23 cellular contexts compared by ENCODE assay signal in the genomic region with DNA sequence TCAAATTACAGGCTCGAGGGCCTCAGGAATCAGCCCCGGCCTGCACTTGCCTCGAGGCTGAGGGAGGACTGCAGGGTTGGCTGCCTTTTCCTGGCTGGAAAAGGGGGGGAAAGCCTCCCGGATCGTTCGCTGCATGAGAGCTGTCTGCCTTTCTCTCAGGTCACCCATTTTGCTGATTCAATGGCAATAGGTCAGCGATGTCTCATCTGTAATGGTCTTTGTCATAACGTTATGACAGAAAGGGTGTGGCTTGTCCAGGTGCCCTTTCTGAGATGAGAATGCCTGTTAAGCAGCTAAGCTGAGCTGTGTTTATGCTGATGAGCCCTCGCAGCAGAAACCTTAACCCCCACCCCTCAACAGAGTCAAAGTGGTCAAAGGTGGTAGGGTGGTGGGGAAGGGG.
DNase-seq lines count a peak whose midpoint lies in the region; ATAC-seq and TF ChIP-seq lines count a peak whose summit lies in the region.
"Had no signal": no experiment of that assay in that cellular context is flagged by ENCODE, and none has a peak within 500 bp of the region (broad histone marks: within the 10 kb centered on the region; RNA-seq: fewer than 3 reads in every experiment).

No MANE protein-coding gene starts in this region.

- peak; percentile 30 for DNase-seq in NCI-H748 (lab: John Stamatoyannopoulos, UW; ENCODE audit: unreplicated experiment)
- no peak for DNase-seq in NCI-H748 treated with DMSO at 0.1 percent for 48 hours (lab: John Stamatoyannopoulos, UW)
- DNase-seq in RPMI8226, result peak; percentile 89
- DNase-seq in glomerular visceral epithelial cell (ENCODE audit: extremely low spot score), result peak; percentile 17
- DNase-seq in renal cortical epithelial cell (ENCODE audit: low read depth), result peak; percentile 33
- no peak for DNase-seq in HuH-7.5 (ENCODE audit: low spot score)
- no peak for DNase-seq in NCI-H1417 treated with DMSO at 0.1 percent for 48 hours (lab: John Stamatoyannopoulos, UW)
- DNase-seq: activated CD4-positive, CD25-positive, alpha-beta regulatory T cell; activated CD8-positive, alpha-beta T cell treated with anti-CD3 and anti-CD28 coated beads, Interleukin-2, amount 10 ng/mL, durations not matched to agents 7 days and 5 days; activated naive CD4-positive, alpha-beta T cell treated with anti-CD3 and anti-CD28 coated beads, Interleukin-2, amount 50 U/mL, for 16 hours; activated T-cell treated with anti-CD3 and anti-CD28 coated beads, Interleukin-2, amount 50 U/mL, for 24 hours; AML-193; aorta; DND-41; effector memory CD8-positive, alpha-beta T cell; NCI-H1417; SK-N-SH; stimulated activated CD4-positive, alpha-beta T cell treated with anti-CD3 and anti-CD28 coated beads, Interleukin-4, amount 100 ng/mL, for 24 hours; stomach had no signal

- no peaks in the 10 kb centered on the region for H3K36me3 ChIP-seq in gastroesophageal sphincter
- H3K36me3 ChIP-seq: stomach had no signal

- H3K9me3 ChIP-seq in gastroesophageal sphincter, result no peaks in the 10 kb centered on the region
- H3K9me3 ChIP-seq: SK-N-SH, stomach had no signal

- WGBS in gastroesophageal sphincter (ENCODE audit: low coverage in 1 of 2), 2 donors, result 20 to 55% methylated on average over 1 to 4 of the region's 9 CpGs

- no peaks in the 10 kb centered on the region for H3K4me1 ChIP-seq in gastroesophageal sphincter
- H3K4me1 ChIP-seq: stomach had no signal

- no peak for ATAC-seq in gastroesophageal sphincter
- ATAC-seq: activated CD8-positive, alpha-beta T cell treated with anti-CD3 and anti-CD28 coated beads, Interleukin-2, amount 10 ng/mL, durations not matched to agents 7 days and 5 days; effector memory CD8-positive, alpha-beta T cell; Panc1 had no signal

- no peak for TF ChIP-seq POLR2A in gastroesophageal sphincter (IDR thresholded peaks at IDR 0.05)

- H3K27me3 ChIP-seq in gastroesophageal sphincter, result no peaks in the 10 kb centered on the region

- TF ChIP-seq CTCF in gastroesophageal sphincter (IDR thresholded peaks at IDR 0.05), result no peak

- no peak for TF ChIP-seq EP300 in gastroesophageal sphincter (IDR thresholded peaks at IDR 0.05)

- no peak overlapping the region for H3K27ac ChIP-seq in gastroesophageal sphincter
- H3K27ac ChIP-seq: 22Rv1, stomach had no signal

- H3K4me3 ChIP-seq in gastroesophageal sphincter, result no peak overlapping the region
- H3K4me3 ChIP-seq: lung, stomach had no signal

Comparison
In these comparisons a context has a peak if more than half of its experiments do, and no peak if none do; other contexts are left out.
1. DNase-seq: peak in NCI-H748 (single experiment), RPMI8226 (single experiment), glomerular visceral epithelial cell (single experiment) and renal cortical epithelial cell (single experiment); none in NCI-H748 treated with DMSO at 0.1 percent for 48 hours (single experiment), HuH-7.5 (single experiment) and NCI-H1417 treated with DMSO at 0.1 percent for 48 hours (single experiment).